Comparison of ENCODE assay signal across 23 cellular contexts in the genomic region with DNA sequence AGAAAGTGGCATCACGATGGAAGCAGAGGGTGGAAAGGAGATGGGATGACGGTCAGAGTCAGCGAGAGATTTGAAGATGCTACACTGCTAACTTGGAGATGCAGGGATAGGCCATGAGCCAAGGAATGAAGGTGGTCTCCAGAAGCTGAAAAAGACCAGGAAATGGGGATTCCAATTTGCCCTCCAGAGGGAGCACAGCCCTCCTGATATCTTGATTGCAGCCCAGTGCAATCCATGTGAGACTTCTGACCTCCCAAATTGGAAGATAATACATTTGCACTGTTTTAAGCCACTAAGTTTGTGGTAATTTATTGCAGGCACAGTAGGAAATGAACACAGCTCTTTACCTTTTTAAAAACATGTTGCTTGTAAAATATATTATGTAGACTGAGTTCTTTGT.
"Had no signal": no experiment of that assay in that cellular context is flagged by ENCODE, and none has a peak within 500 bp of the region (broad histone marks: within the 10 kb centered on the region; RNA-seq: fewer than 3 reads in every experiment).

No MANE protein-coding gene starts in this region.

- DNase-seq: Kasumi-1, MM.1S, NCI-H1092 treated with DMSO at 0.1 percent for 48 hours, NCI-H1436, NCI-H187, NCI-H2029, NCI-H2081 treated with DMSO at 0.1 percent for 48 hours, NCI-H2171, NCI-H226, NCI-H446, NCI-H510A, NCI-H524 treated with DMSO at 0.1 percent for 48 hours, NCI-H69, NCI-H774, Right ventricle myocardium superior, RPMI8226, SIG-M5 had no signal

- H3K4me1 ChIP-seq: SJSA1 had no signal

- H3K4me1 Mint-ChIP-seq: IgD-negative memory B cell had no signal

- H3K9me3 ChIP-seq: SJSA1 had no signal

- H3K27ac Mint-ChIP-seq: IgD-negative memory B cell had no signal

- H3K9ac ChIP-seq: KMS-11 had no signal

- H3K4me3 Mint-ChIP-seq: IgD-negative memory B cell had no signal

- H3K4me2 ChIP-seq: KMS-11 had no signal

- H3K36me3 Mint-ChIP-seq: IgD-negative memory B cell had no signal

- H3K27me3 ChIP-seq: SJSA1 had no signal

- H3K36me3 ChIP-seq: SJSA1 had no signal

- H3K27ac ChIP-seq: HL-60, KMS-11, SJSA1, SK-N-MC had no signal

- H3K27me3 Mint-ChIP-seq: IgD-negative memory B cell had no signal

- H3K4me3 ChIP-seq: K562, SJSA1, SK-N-MC had no signal

- ATAC-seq: K562 had no signal
